ENCODE assay signal across 26 cellular contexts in the genomic region with DNA sequence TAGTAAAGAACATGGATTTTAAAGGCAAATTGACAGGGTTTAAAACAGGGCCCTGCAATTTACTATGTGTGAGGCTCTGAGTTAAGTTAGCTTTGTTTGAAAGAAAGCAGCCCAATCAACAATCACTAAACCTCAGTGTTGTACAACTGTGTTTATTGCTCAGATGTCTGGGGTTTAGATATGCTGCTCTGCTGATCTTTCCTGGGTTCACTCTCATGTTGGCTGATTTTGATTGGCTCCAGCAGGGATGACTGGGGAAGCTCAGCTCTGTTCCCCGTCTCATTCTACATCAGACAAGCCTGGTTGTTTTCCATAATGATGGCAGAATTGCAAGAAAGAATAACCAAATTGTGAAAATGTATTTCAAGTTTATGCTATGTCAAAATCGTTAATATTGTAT. TPM values are rescaled to one million over a fixed set of nuclear protein-coding genes. Genes with fewer than 3 reads are reported as not detected.
DNase-seq lines count a peak whose midpoint lies in the region; ATAC-seq and TF ChIP-seq lines count a peak whose summit lies in the region.
"Had no signal": no experiment of that assay in that cellular context is flagged by ENCODE, and none has a peak within 500 bp of the region (broad histone marks: within the 10 kb centered on the region; RNA-seq: fewer than 3 reads in every experiment).

No MANE protein-coding gene starts in this region.

- no peaks in the 10 kb centered on the region for H3K9me2 ChIP-seq in MM.1S (replicated peaks; ENCODE audit: insufficient read depth, low read length)

- H3K4me1 ChIP-seq in mesodermal cell (ENCODE audit: control insufficient read depth, insufficient read depth, low read length, poor library complexity, severe bottlenecking): no peaks in the 10 kb centered on the region
- H3K4me1 ChIP-seq in MM.1S (ENCODE audit: low read length): no peaks in the 10 kb centered on the region
- H3K4me1 ChIP-seq: BE2C, BLaER1 had no signal

- no peaks in the 10 kb centered on the region for H3K36me3 ChIP-seq in H7 (replicated peaks; ENCODE audit: control insufficient read depth, insufficient read depth, low read length)
- H3K36me3 ChIP-seq in mesodermal cell (ENCODE audit: control insufficient read depth, insufficient read depth, low read length): no peaks in the 10 kb centered on the region
- H3K36me3 ChIP-seq in MM.1S (replicated peaks; ENCODE audit: insufficient read depth, low read length): no peaks in the 10 kb centered on the region
- H3K36me3 ChIP-seq: BE2C, BLaER1 had no signal

- H3K9me3 ChIP-seq in mesodermal cell (ENCODE audit: control insufficient read depth, low read length) (peaks cover 4% of the 10 kb centered on the region), MM.1S (replicated peaks; ENCODE audit: insufficient read depth, low read length) (no peaks in the 10 kb centered on the region)
- H3K9me3 ChIP-seq: BE2C, BLaER1 had no signal

- DNase-seq in H7 (peak; percentile 4), SK-N-DZ (ENCODE audit: low spot score) (peak; percentile 7), hippocampal formation (lab: John Stamatoyannopoulos, UW) (no peak), kidney tubule cell (ENCODE audit: low spot score) (no peak), MM.1S (no peak)
- DNase-seq: 8988T; ACHN; BE2C; C1 segment of cervical spinal cord; CD4-positive, alpha-beta memory T cell; CD4-positive, CD25-positive, alpha-beta regulatory T cell; CD8-positive, alpha-beta memory T cell; COR-L47; DMS 273 treated with DMSO at 0.1 percent for 48 hours; DMS153; DMS53; DMS79; DND-41; EL; GDM1 had no signal

- 75 to 100% methylated on average over 1 of the region's 2 CpGs for WGBS in mesodermal cell (ENCODE audit: insufficient coverage in 2 of 2), 2 experiments

- peak overlapping the region; percentile 26 for H3K27ac ChIP-seq in mesodermal cell (ENCODE audit: low read depth, low read length, severe bottlenecking)
- H3K27ac ChIP-seq in MM.1S (ENCODE audit: low read length): no peak overlapping the region
- H3K27ac ChIP-seq: BLaER1 had no signal

- H2AFZ ChIP-seq in MM.1S (ENCODE audit: low read length): no peak overlapping the region

- no peak for TF ChIP-seq CTCF in MM.1S (IDR thresholded peaks at IDR 0.05; ENCODE audit: low read length)

- no peaks in the 10 kb centered on the region for H3K79me2 ChIP-seq in MM.1S (ENCODE audit: low read length)

- no peak overlapping the region for H3K4me3 ChIP-seq in H7 (ENCODE audit: insufficient read depth, low read depth, low read length)
- no peak overlapping the region for H3K4me3 ChIP-seq in mesodermal cell (ENCODE audit: extremely low read depth, insufficient read depth, low read length, poor library complexity, severe bottlenecking)
- H3K4me3 ChIP-seq in MM.1S (ENCODE audit: low read length): no peak overlapping the region
- H3K4me3 ChIP-seq: BLaER1, GM12878 had no signal

- H3K27me3 ChIP-seq in H7 (ENCODE audit: control insufficient read depth, insufficient read depth, low read length): no peaks in the 10 kb centered on the region
- H3K27me3 ChIP-seq in MM.1S (replicated peaks; ENCODE audit: insufficient read depth, low read length): no peaks in the 10 kb centered on the region
- H3K27me3 ChIP-seq: BE2C, BLaER1 had no signal

- H3F3A ChIP-seq in MM.1S (ENCODE audit: insufficient read depth, low read length): no peaks in the 10 kb centered on the region

- H4K20me1 ChIP-seq in MM.1S (ENCODE audit: insufficient read depth, low read length): no peaks in the 10 kb centered on the region
- H4K20me1 ChIP-seq: BLaER1 had no signal

- H3K4me2 ChIP-seq in MM.1S (ENCODE audit: low read depth, low read length): no peak overlapping the region
- H3K4me2 ChIP-seq: BLaER1 had no signal

- no peak for ATAC-seq in HG03097 (IDR thresholded peaks at IDR 0.05; ENCODE audit: low FRiP score, unreplicated experiment)
- ATAC-seq: GM12878 had no signal

- no peak overlapping the region for H3K9ac ChIP-seq in MM.1S (ENCODE audit: low read length)
- H3K9ac ChIP-seq: BLaER1 had no signal

RNA-seq across cellular contexts. Expression of a gene that starts 10.9 kb away (rescaled TPM):
- not detected in 2 replicates for total RNA-seq in H7 (2014; rRNA removed; shearing (Covaris generic))
- polyA plus RNA-seq in SK-N-DZ (2014; cell fraction: cytosol; rRNA removed): 0.17 and 0.74 TPM in 2 replicates
- polyA plus RNA-seq in SK-N-DZ (2014; cell fraction: nucleus; rRNA removed): not detected in 2 replicates
- not detected for polyA plus RNA-seq in mesodermal cell (2013, experiment 1 of 2)
- not detected for polyA plus RNA-seq in mesodermal cell (2013, experiment 2 of 2)
- total RNA-seq: CD4-positive, alpha-beta memory T cell; CD4-positive, CD25-positive, alpha-beta regulatory T cell; CD8-positive, alpha-beta memory T cell; G401 had no signal
- polyA plus RNA-seq: CD14-positive monocyte; CD4-positive, CD25-positive, alpha-beta regulatory T cell; CD8-positive, alpha-beta memory T cell had no signal

Comparison
In these comparisons a context has a peak if more than half of its experiments do, and no peak if none do; other contexts are left out.
1. DNase-seq: peak in H7 (single experiment) and SK-N-DZ (single experiment); none in hippocampal formation (0 of 2), kidney tubule cell (single experiment) and MM.1S (single experiment).